8 cellular contexts compared by ENCODE assay signal in the genomic region with DNA sequence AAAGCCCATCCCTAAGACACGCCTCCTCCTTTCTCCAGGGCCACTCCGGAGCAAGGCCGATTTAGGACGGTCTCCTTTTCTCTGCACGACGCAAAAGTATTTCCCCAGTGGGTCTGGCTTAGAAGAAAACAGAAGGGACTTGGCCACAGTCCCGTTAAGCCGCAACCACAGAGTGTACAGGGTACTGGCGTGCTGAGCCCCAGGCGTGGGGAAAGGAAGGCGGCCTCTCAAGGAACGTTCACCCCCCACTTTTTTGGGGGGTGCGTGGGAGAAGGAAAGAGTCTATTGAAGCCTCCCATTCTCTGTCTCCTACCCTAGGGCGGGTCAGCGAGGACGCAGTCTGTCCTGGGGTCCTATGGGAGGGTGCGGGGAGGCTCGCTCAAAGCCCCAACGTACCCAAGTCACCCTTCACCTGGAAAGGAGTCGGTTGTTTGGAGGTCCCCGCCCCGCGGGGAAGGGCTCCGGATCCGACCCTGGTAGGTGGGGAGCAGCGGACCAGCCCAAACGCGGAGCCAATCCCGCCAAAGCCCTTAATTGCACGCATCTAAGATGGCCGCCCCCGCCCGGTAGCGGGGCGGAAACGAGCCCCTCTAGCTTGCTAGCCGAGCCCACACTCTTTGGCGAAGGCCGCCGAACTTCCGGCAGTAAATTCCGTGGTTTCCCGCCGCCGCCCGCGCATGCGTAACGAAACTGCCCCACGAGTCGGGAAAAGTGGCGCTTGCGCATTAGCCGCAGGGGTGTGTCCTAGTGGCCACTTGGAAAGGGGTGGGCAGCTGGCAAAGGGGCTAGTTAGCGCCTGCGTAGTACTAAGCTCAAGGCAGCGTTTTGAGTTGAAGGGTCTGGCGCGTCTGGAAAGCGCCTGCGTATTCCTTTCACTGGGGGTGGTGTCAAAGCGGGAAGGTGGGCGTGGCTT. TPM values are rescaled to one million over a fixed set of nuclear protein-coding genes. Genes with fewer than 3 reads are reported as not detected.
DNase-seq lines count a peak whose midpoint lies in the region; ATAC-seq and TF ChIP-seq lines count a peak whose summit lies in the region.

A gene with protein sequence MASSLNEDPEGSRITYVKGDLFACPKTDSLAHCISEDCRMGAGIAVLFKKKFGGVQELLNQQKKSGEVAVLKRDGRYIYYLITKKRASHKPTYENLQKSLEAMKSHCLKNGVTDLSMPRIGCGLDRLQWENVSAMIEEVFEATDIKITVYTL (minus strand): TSS at position 434 of the 913 bp plus-strand sequence. CDS start 722 bp downstream, outside the sequence.

- no peak within 1 kb of the TSS for H3K4me3 ChIP-seq in KMS-11 (IDR thresholded peaks at IDR 0.05; ENCODE audit: insufficient read depth, low read depth, low read length)
- H3K4me3 ChIP-seq in Peyer's patch = peak within 1 kb of the TSS; percentile 73 to 97 (median 91)
- peak within 1 kb of the TSS; percentile 89 to 98 (median 96) for H3K4me3 ChIP-seq in esophagus muscularis mucosa
- peak within 1 kb of the TSS; percentile 80 to 88 for H3K4me3 ChIP-seq in muscle layer of duodenum (ENCODE audit: low read depth in 1 of 2, low read length in 2 of 2)

- peak within 1 kb of the TSS; percentile 91 for H3K4me2 ChIP-seq in KMS-11

- H3K79me2 ChIP-seq in KMS-11 (ENCODE audit: insufficient read depth, low read depth) = peaks cover 40% of the 10 kb centered on the region

- DNase-seq in DMS53 treated with DMSO at 0.1 percent for 48 hours (lab: John Stamatoyannopoulos, UW; ENCODE audit: unreplicated experiment) (peak; percentile 98), Peyer's patch (peak; percentile 95 to 99 (median 99)), esophagus muscularis mucosa (ENCODE audit: extremely low spot score) (peak; percentile 100)
- DNase-seq in activated T-cell treated with anti-CD3 and anti-CD28 coated beads, Interleukin-2, amount 50 U/mL, for 48 hours = peak; percentile 100
- peak; percentile 99 to 100 for DNase-seq in stimulated activated CD8-positive, alpha-beta memory T cell treated with anti-CD3 and anti-CD28 coated beads, Interleukin-7, amount 100 ng/mL, for 48 hours (ENCODE audit: extremely low read depth in 1 of 2, low read depth in 1 of 2)

- H3K27ac ChIP-seq in KMS-11 = peak within 1 kb of the TSS; percentile 97
- peak within 1 kb of the TSS; percentile 96 to 100 (median 99) for H3K27ac ChIP-seq in Peyer's patch
- H3K27ac ChIP-seq in esophagus muscularis mucosa (replicated peaks in 1 of 4) = peak within 1 kb of the TSS; percentile 98 to 100 (median 99)
- H3K27ac ChIP-seq in muscle layer of duodenum (ENCODE audit: low read length) = peak within 1 kb of the TSS; percentile 100

- peak; percentile 62 to 72 for TF ChIP-seq POLR2A in Peyer's patch (IDR thresholded peaks at IDR 0.05)
- TF ChIP-seq POLR2A in esophagus muscularis mucosa (IDR thresholded peaks at IDR 0.05; ENCODE audit: low read depth) = peak; percentile 44

- H2AFZ ChIP-seq in KMS-11 (ENCODE audit: low read depth) = peak within 1 kb of the TSS; percentile 75

- peak; percentile 63 for ATAC-seq in GM21737 (IDR thresholded peaks at IDR 0.05; ENCODE audit: unreplicated experiment)

- peak within 1 kb of the TSS; percentile 98 for H3K9ac ChIP-seq in KMS-11

- under 1% methylated on average over 26 of the region's 63 CpGs for WGBS in esophagus muscularis mucosa

- peaks cover 8% of the 10 kb centered on the region; the same call in 1 of the 2 replicates for H4K20me1 ChIP-seq in KMS-11 (ENCODE audit: insufficient read depth)

- H3K27me3 ChIP-seq in KMS-11 (ENCODE audit: insufficient read depth, low read depth) (no peaks in the 10 kb centered on the region), Peyer's patch (no peaks in the 10 kb centered on the region), esophagus muscularis mucosa (no peaks in the 10 kb centered on the region), muscle layer of duodenum (ENCODE audit: low read depth, low read length) (no peaks in the 10 kb centered on the region)

- no peak for TF ChIP-seq EP300 in esophagus muscularis mucosa (IDR thresholded peaks at IDR 0.05)

- TF ChIP-seq CTCF in KMS-11 (conservative IDR thresholded peaks at IDR 0.05; ENCODE audit: low read depth, low read length) (no peak), Peyer's patch (IDR thresholded peaks at IDR 0.05) (peak in 4 of 6 experiments; percentile 21 to 35 (median 28)), esophagus muscularis mucosa (IDR thresholded peaks at IDR 0.05) (peak in 1 of 3 experiments; percentile 14)

- no peaks in the 10 kb centered on the region for H3K36me3 ChIP-seq in KMS-11 (ENCODE audit: insufficient read depth)
- peaks cover 0 to 10% (median 0%) of the 10 kb centered on the region in 3 donors for H3K36me3 ChIP-seq in Peyer's patch
- H3K36me3 ChIP-seq in esophagus muscularis mucosa = peaks cover 0 to 29% (median 14%) of the 10 kb centered on the region in 4 donors
- peaks cover 9 to 24% of the 10 kb centered on the region in 2 donors for H3K36me3 ChIP-seq in muscle layer of duodenum (ENCODE audit: control insufficient read depth in 1 of 2, insufficient read depth in 2 of 2, low read length in 2 of 2)

- H3K9me3 ChIP-seq in Peyer's patch (no peaks in the 10 kb centered on the region), esophagus muscularis mucosa (no peaks in the 10 kb centered on the region), muscle layer of duodenum (ENCODE audit: control insufficient read depth in 1 of 2, low read length in 2 of 2) (no peaks in the 10 kb centered on the region)

- peaks cover 33% of the 10 kb centered on the region for H3K4me1 ChIP-seq in KMS-11 (ENCODE audit: low read depth, poor library complexity, severe bottlenecking)
- H3K4me1 ChIP-seq in Peyer's patch = peaks cover 0 to 37% (median 6%) of the 10 kb centered on the region in 4 donors
- peaks cover 29 to 40% (median 39%) of the 10 kb centered on the region in 4 donors for H3K4me1 ChIP-seq in esophagus muscularis mucosa
- peaks cover 9 to 16% of the 10 kb centered on the region in 2 donors for H3K4me1 ChIP-seq in muscle layer of duodenum (ENCODE audit: control insufficient read depth in 1 of 2, insufficient read depth in 2 of 2, low read length in 2 of 2)

- intact Hi-C loops in esophagus muscularis mucosa (cut with DNase I) = no loop called here

RNA-seq across cellular contexts. Expression of the gene that starts here (rescaled TPM):
- total RNA-seq in Peyer's patch (10 to 100 TPM; 33.3 to 49.5 (median 39.6) TPM), esophagus muscularis mucosa (10 to 100 TPM; 11.9 to 19.4 (median 16.5) TPM)
